ENCODE assay signal across 27 cellular contexts in the genomic region with DNA sequence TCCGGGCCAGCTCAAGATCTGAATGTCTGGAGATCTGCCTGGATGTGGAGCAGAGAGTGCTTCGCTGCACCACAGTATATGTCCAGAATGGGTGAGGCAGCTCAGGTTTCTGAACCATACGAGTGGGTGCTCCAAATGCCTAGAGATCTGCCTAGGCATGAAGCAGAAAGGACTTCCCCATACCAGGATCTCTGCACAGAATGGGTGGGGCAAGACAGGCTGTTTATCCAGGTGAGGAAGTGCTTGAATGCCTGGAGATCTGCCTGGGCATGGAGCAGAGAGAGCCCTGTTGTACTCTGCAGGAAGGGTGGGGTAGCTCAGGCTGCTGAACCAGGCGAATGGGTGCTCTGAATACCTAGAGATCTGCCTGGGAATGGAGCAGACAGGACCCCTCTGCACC. TPM values are rescaled to one million over a fixed set of nuclear protein-coding genes. Genes with fewer than 3 reads are reported as not detected.
DNase-seq lines count a peak whose midpoint lies in the region; ATAC-seq, FAIRE-seq and TF ChIP-seq lines count a peak whose summit lies in the region.
"Had no signal": no experiment of that assay in that cellular context is flagged by ENCODE, and none has a peak within 500 bp of the region (broad histone marks: within the 10 kb centered on the region; RNA-seq: fewer than 3 reads in every experiment).

No MANE protein-coding gene starts in this region.

- CTCF ChIA-PET in MCF 10A (lab: Yijun Ruan, JAX), result interaction anchor here (0.6 to 0.9 kb wide), 2 partner anchors 20 to 1291 kb away, joined by 3 read pairs; no protein-coding TSS in a partner anchor

- no peak for TF ChIP-seq EP300 in gastroesophageal sphincter (IDR thresholded peaks at IDR 0.05)

- BruUV-seq in MCF 10A (replicated peaks; lab: Mats Ljungman, UMichigan), result no TSS peak

- H3K27ac ChIP-seq in breast epithelium (no peak overlapping the region), gastroesophageal sphincter (no peak overlapping the region), spleen (no peak overlapping the region)
- H3K27ac ChIP-seq: KMS-11, SK-N-MC had no signal

- H3K27me3 Mint-ChIP-seq in MCF 10A (ENCODE audit: insufficient read depth, unreplicated experiment) (no peaks in the 10 kb centered on the region), type B pancreatic cell (no peaks in the 10 kb centered on the region)
- H3K27me3 Mint-ChIP-seq: IgD-negative memory B cell had no signal

- TF ChIP-seq CTCF in MCF 10A (IDR thresholded peaks at IDR 0.05; ENCODE audit: unreplicated experiment) (no peak), breast epithelium (IDR thresholded peaks at IDR 0.05) (no peak), bronchial epithelial cell (IDR thresholded peaks at IDR 0.05; ENCODE audit: insufficient read depth, low read length, severe bottlenecking) (no peak), gastroesophageal sphincter (IDR thresholded peaks at IDR 0.05) (no peak), type B pancreatic cell (conservative IDR thresholded peaks at IDR 0.05) (no peak), spleen (IDR thresholded peaks at IDR 0.05 in 8 of 11, conservative IDR thresholded peaks at IDR 0.05 in 3 of 11) (no peak)

- H3K9me3 Mint-ChIP-seq in MCF 10A (ENCODE audit: unreplicated experiment) (peaks cover 11% of the 10 kb centered on the region), type B pancreatic cell (no peaks in the 10 kb centered on the region)
- H3K9me3 Mint-ChIP-seq: HFFc6 had no signal

- no peaks in the 10 kb centered on the region for H3K9me3 ChIP-seq in breast epithelium
- H3K9me3 ChIP-seq in gastroesophageal sphincter, result no peaks in the 10 kb centered on the region
- no peaks in the 10 kb centered on the region for H3K9me3 ChIP-seq in spleen

- H3K27ac Mint-ChIP-seq in MCF 10A (ENCODE audit: low read depth, unreplicated experiment) (peak overlapping the region; percentile 90), type B pancreatic cell (peak overlapping the region; percentile 46)
- H3K27ac Mint-ChIP-seq: GM23338, H9, HFFc6, IgD-negative memory B cell had no signal

- TF ChIP-seq POLR2A in breast epithelium (IDR thresholded peaks at IDR 0.05), result no peak
- no peak for TF ChIP-seq POLR2A in gastroesophageal sphincter (IDR thresholded peaks at IDR 0.05)
- no peak for TF ChIP-seq POLR2A in spleen (IDR thresholded peaks at IDR 0.05)

- H3K4me3 Mint-ChIP-seq in MCF 10A (ENCODE audit: unreplicated experiment) (peak overlapping the region; percentile 26), type B pancreatic cell (no peak overlapping the region)
- H3K4me3 Mint-ChIP-seq: GM23338, H9, HFFc6, IgD-negative memory B cell had no signal

- 80% methylated on average over 2 of the region's 4 CpGs; no CpG with 5 or more reads in 1 of the 2 donors for WGBS in gastroesophageal sphincter (ENCODE audit: low coverage in 1 of 2), 2 donors
- whole genome bisulfite sequencing in spleen, 5 donors, result 64 to 88% (median 79%) methylated on average over 3 to 4 of the region's 4 CpGs

- FAIRE-seq in bronchial epithelial cell (lab: Jason Lieb, UNC), result peak; percentile 47

- POLR2A ChIA-PET in MCF 10A (lab: Yijun Ruan, JAX), result interaction anchor here (0.6 to 0.7 kb wide), 3 partner anchors 89 to 586 kb away, joined by 3 read pairs; no protein-coding TSS in a partner anchor

- peak; percentile 28 for ATAC-seq in gastroesophageal sphincter
- ATAC-seq: GM23338, Panc1 had no signal

- H3K4me1 Mint-ChIP-seq in MCF 10A (ENCODE audit: insufficient read depth, unreplicated experiment) (peaks cover 15% of the 10 kb centered on the region), type B pancreatic cell (ENCODE audit: unreplicated experiment) (no peaks in the 10 kb centered on the region)
- H3K4me1 Mint-ChIP-seq: GM23338, H9, IgD-negative memory B cell had no signal

- peaks cover 0 to 4% of the 10 kb centered on the region in 2 donors for H3K27me3 ChIP-seq in breast epithelium
- H3K27me3 ChIP-seq in bronchial epithelial cell (ENCODE audit: control insufficient read depth, insufficient read depth, low read length), result no peaks in the 10 kb centered on the region
- H3K27me3 ChIP-seq in gastroesophageal sphincter, result no peaks in the 10 kb centered on the region
- H3K27me3 ChIP-seq in spleen (replicated peaks in 1 of 7), result no peaks in the 10 kb centered on the region

- intact Hi-C loops in MCF 10A (cut with micrococcal nuclease), result no loop called here
- intact Hi-C loops in breast epithelium (cut with DNase I; ENCODE audit: low total_unique reads), result no loop called here
- intact Hi-C loops in spleen (cut with DNase I; ENCODE audit: low total_unique reads), result no loop called here

- H3K36me3 ChIP-seq in breast epithelium (no peaks in the 10 kb centered on the region), bronchial epithelial cell (ENCODE audit: control insufficient read depth, insufficient read depth, low read length) (no peaks in the 10 kb centered on the region), gastroesophageal sphincter (no peaks in the 10 kb centered on the region), spleen (no peaks in the 10 kb centered on the region)

- DNase-seq in MCF 10A (ENCODE audit: unreplicated experiment) (peak; percentile 58), breast epithelium (ENCODE audit: low spot score in 2 of 2) (no peak), bronchial epithelial cell (ENCODE audit: low read depth) (peak; percentile 87), type B pancreatic cell (ENCODE audit: extremely low spot score, unreplicated experiment) (no peak), SW480 (ENCODE audit: low spot score) (no peak), spleen (no peak)
- no peak for DNase-seq in stimulated activated CD8-positive, alpha-beta memory T cell treated with anti-CD3 and anti-CD28 coated beads, Interleukin-4, amount 100 ng/mL, for 48 hours
- DNase-seq: 8988T, ACHN, DMS153, H9, HFFc6, NCI-H1048, NCI-H1417, NCI-H1694, NCI-H2029 treated with DMSO at 0.1 percent for 48 hours, NCI-H446 treated with DMSO at 0.1 percent for 48 hours, NCI-H526, SIG-M5 had no signal

- H3K36me3 Mint-ChIP-seq in MCF 10A (ENCODE audit: insufficient read depth, unreplicated experiment) (no peaks in the 10 kb centered on the region), type B pancreatic cell (no peaks in the 10 kb centered on the region)
- H3K36me3 Mint-ChIP-seq: IgD-negative memory B cell had no signal

- H3K4me1 ChIP-seq in breast epithelium, result no peaks in the 10 kb centered on the region
- no peaks in the 10 kb centered on the region for H3K4me1 ChIP-seq in gastroesophageal sphincter
- H3K4me1 ChIP-seq in spleen, result no peaks in the 10 kb centered on the region

- H3K4me3 ChIP-seq in breast epithelium (no peak overlapping the region), bronchial epithelial cell (ENCODE audit: low read depth, low read length) (no peak overlapping the region), gastroesophageal sphincter (no peak overlapping the region), spleen (no peak overlapping the region)
- H3K4me3 ChIP-seq: GM23338, SK-N-MC had no signal

RNA-seq across cellular contexts. Expression of a gene that starts 45.4 kb away (rescaled TPM):
- total RNA-seq in MCF 10A (2022), result not detected in 2 replicates
- total RNA-seq in breast epithelium, result not detected
- not detected in 2 replicates for total RNA-seq in bronchial epithelial cell
- total RNA-seq in gastroesophageal sphincter, result not detected
- total RNA-seq in type B pancreatic cell (ENCODE audit: low replicate concordance), result not detected in 2 replicates
- not detected for total RNA-seq in spleen
- polyA plus RNA-seq in spleen, result not detected
- total RNA-seq: G401, GM23338, H9 had no signal
- polyA plus RNA-seq: BJ, GM23338, IgD-negative memory B cell had no signal

Comparison
In these comparisons a context has a peak if more than half of its experiments do, and no peak if none do; other contexts are left out.
1. DNase-seq: peak in MCF 10A (single experiment) and bronchial epithelial cell (single experiment); none in breast epithelium (0 of 2), type B pancreatic cell (single experiment), SW480 (single experiment), spleen (single experiment) and stimulated activated CD8-positive, alpha-beta memory T cell treated with anti-CD3 and anti-CD28 coated beads, Interleukin-4, amount 100 ng/mL, for 48 hours (single experiment).